In the genomic region with DNA sequence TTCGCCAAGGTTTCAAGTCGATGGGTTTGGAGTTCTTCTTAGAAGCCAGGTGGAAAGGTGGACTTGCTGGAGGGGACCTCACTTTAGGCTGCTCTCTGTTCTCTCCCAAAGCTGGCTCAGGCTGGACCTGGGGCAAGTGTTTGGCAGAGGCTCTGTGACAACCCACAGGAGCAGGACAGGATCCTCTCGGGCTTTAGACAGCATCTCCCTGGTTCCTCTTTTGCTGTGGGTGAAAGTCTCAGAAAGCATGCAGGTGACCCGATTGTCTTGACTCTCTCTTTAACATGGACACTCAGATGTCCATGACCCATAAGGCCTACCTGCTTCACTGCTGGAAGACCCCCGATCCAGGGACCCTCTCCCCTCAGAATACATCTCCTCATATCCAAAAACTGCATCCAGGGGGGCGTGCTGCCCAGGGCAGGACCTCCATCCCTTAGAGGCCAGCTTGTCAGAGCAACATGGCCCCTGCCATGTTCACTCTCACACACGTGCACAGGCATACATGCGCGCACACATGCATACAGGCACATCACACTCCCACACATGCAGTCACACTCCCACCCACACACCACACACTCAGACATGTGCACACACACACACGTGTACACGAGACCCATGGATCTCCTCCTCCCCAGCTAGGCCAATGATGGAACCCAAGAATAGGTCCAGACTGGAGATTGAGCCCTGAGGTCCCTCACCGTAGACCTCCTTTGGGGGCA, we compare ENCODE assay signal across 2 cellular contexts.
A peak's percentile ranks its signal among the peaks of the same experiment; 100 is the strongest.
TF ChIP-seq lines count a peak whose summit lies in the region.

No MANE protein-coding gene starts in this region.

TF ChIP-seq in HEK293, 187 proteins besides CTCF, POLR2A, EP300 and RAD21:
- TF ChIP-seq, protein P1, sequence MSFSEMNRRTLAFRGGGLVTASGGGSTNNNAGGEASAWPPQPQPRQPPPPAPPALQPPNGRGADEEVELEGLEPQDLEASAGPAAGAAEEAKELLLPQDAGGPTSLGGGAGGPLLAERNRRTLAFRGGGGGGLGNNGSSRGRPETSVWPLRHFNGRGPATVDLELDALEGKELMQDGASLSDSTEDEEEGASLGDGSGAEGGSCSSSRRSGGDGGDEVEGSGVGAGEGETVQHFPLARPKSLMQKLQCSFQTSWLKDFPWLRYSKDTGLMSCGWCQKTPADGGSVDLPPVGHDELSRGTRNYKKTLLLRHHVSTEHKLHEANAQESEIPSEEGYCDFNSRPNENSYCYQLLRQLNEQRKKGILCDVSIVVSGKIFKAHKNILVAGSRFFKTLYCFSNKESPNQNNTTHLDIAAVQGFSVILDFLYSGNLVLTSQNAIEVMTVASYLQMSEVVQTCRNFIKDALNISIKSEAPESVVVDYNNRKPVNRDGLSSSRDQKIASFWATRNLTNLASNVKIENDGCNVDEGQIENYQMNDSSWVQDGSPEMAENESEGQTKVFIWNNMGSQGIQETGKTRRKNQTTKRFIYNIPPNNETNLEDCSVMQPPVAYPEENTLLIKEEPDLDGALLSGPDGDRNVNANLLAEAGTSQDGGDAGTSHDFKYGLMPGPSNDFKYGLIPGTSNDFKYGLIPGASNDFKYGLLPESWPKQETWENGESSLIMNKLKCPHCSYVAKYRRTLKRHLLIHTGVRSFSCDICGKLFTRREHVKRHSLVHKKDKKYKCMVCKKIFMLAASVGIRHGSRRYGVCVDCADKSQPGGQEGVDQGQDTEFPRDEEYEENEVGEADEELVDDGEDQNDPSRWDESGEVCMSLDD (tag by site-specific recombination; IDR thresholded peaks at IDR 0.05) = no peak
- TF ChIP-seq SP3 (tag by site-specific recombination; IDR thresholded peaks at IDR 0.05) = no peak
- TF ChIP-seq, protein P2, sequence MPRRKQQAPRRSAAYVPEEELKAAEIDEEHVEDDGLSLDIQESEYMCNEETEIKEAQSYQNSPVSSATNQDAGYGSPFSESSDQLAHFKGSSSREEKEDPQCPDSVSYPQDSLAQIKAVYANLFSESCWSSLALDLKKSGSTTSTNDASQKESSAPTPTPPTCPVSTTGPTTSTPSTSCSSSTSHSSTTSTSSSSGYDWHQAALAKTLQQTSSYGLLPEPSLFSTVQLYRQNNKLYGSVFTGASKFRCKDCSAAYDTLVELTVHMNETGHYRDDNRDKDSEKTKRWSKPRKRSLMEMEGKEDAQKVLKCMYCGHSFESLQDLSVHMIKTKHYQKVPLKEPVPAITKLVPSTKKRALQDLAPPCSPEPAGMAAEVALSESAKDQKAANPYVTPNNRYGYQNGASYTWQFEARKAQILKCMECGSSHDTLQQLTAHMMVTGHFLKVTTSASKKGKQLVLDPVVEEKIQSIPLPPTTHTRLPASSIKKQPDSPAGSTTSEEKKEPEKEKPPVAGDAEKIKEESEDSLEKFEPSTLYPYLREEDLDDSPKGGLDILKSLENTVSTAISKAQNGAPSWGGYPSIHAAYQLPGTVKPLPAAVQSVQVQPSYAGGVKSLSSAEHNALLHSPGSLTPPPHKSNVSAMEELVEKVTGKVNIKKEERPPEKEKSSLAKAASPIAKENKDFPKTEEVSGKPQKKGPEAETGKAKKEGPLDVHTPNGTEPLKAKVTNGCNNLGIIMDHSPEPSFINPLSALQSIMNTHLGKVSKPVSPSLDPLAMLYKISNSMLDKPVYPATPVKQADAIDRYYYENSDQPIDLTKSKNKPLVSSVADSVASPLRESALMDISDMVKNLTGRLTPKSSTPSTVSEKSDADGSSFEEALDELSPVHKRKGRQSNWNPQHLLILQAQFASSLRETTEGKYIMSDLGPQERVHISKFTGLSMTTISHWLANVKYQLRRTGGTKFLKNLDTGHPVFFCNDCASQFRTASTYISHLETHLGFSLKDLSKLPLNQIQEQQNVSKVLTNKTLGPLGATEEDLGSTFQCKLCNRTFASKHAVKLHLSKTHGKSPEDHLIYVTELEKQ (tag by site-specific recombination; IDR thresholded peaks at IDR 0.05; ENCODE audit: borderline replicate concordance) = no peak
- TF ChIP-seq EGR2 (tag by site-specific recombination; IDR thresholded peaks at IDR 0.05; ENCODE audit: low read depth) = peak; percentile 57; the same call in 1 of the 2 replicates
- TF ChIP-seq YY2 (tag by site-specific recombination; IDR thresholded peaks at IDR 0.05) = no peak
- TF ChIP-seq ZNF48 (tag by site-specific recombination; IDR thresholded peaks at IDR 0.05) = no peak
- no peak for TF ChIP-seq ZFP37 (tag by site-specific recombination; IDR thresholded peaks at IDR 0.05)
- TF ChIP-seq ZNF174 (tag by site-specific recombination; IDR thresholded peaks at IDR 0.05) = no peak
- no peak for TF ChIP-seq ZNF121 (tag by site-specific recombination; IDR thresholded peaks at IDR 0.05)
- TF ChIP-seq FEZF1 (tag by site-specific recombination; IDR thresholded peaks at IDR 0.05) = no peak
- peak; percentile 79 for TF ChIP-seq ZFHX2 (tag by site-specific recombination; conservative IDR thresholded peaks at IDR 0.05)
- no peak for TF ChIP-seq TRIM28 (IDR thresholded peaks at IDR 0.05; ENCODE audit: borderline replicate concordance, low read length)
- TF ChIP-seq PRDM4 (tag by site-specific recombination; IDR thresholded peaks at IDR 0.05) = no peak

TF ChIP-seq in K562, 482 proteins besides CTCF, POLR2A, EP300 and RAD21:
- TF ChIP-seq HNRNPLL (IDR thresholded peaks at IDR 0.05; ENCODE audit: low read depth, low read length, poor library complexity, severe bottlenecking) (peak; percentile 43), SMARCA4 (IDR thresholded peaks at IDR 0.05) (no peak), SUPT5H (IDR thresholded peaks at IDR 0.05) (peak; percentile 66), POLR2B (IDR thresholded peaks at IDR 0.05; ENCODE audit: low read depth, partially characterized antibody) (peak; percentile 51), EGR1 (conservative IDR thresholded peaks at IDR 0.05) (peak; percentile 43), POLR2G (IDR thresholded peaks at IDR 0.05; ENCODE audit: low read depth, low read length) (peak; percentile 54; the same call in 1 of the 2 replicates)
